8 cellular contexts compared by ENCODE assay signal in the genomic region with DNA sequence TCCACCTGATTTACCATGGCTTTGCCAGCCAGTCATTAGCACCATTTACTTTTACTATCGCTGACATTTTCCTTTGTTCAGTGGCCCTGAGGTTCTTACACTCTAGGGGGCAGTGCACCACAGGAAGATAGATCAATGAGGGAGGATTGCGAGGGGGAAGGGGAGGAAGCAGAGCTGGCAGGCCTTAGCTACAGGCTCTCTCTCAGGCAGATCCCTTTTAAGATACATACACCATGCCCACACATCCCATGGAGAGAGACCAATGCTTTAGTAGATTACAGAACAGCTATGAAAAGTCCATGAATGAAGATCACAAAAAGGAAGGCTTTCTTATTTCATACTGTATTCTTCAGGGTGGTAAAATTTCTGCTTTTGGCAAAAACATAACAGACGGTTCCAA. TPM values are rescaled to one million over a fixed set of nuclear protein-coding genes. Genes with fewer than 3 reads are reported as not detected.
DNase-seq lines count a peak whose midpoint lies in the region; ATAC-seq and TF ChIP-seq lines count a peak whose summit lies in the region.

No MANE protein-coding gene starts in this region.

- peaks cover 3 to 14% of the 10 kb centered on the region in 2 donors for H3K4me1 ChIP-seq in adrenal gland (replicated peaks in 1 of 2)
- H3K4me1 ChIP-seq in heart right ventricle = peaks cover 0 to 23% (median 17%) of the 10 kb centered on the region in 9 donors

- 31 to 42% (median 39%) methylated on average over 3 of the region's 3 CpGs for WGBS in adrenal gland, 4 donors
- WGBS in heart right ventricle, 2 donors = 43 to 53% methylated on average over 3 of the region's 3 CpGs

- H3K27ac ChIP-seq in adrenal gland = peak overlapping the region in 1 of 5 donors; percentile 11
- H3K27ac ChIP-seq in heart right ventricle = peak overlapping the region in 2 of 10 donors; percentile 17 to 22

- H3K27ac Mint-ChIP-seq in HFFc6 = no peak overlapping the region

- no peaks in the 10 kb centered on the region for H3K9me3 ChIP-seq in adrenal gland (replicated peaks in 1 of 3)
- no peaks in the 10 kb centered on the region for H3K9me3 ChIP-seq in heart right ventricle

- ATAC-seq in heart right ventricle = peak; percentile 56 to 85 (median 74)
- ATAC-seq in sciatic nerve = peak; percentile 77
- ATAC-seq in HG03439 (IDR thresholded peaks at IDR 0.05; ENCODE audit: unreplicated experiment) = no peak

- in situ Hi-C loops in SK-MEL-5 (cut with HindIII; ENCODE audit: low pct_unique_long_range_greater_than_20kb, low sequenced_read_pairs) = no loop called here

- no peaks in the 10 kb centered on the region for H3K9me3 Mint-ChIP-seq in HFFc6

- H3K27me3 ChIP-seq in adrenal gland (no peaks in the 10 kb centered on the region), heart right ventricle (no peaks in the 10 kb centered on the region)

- peaks cover 6% of the 10 kb centered on the region for H3K4me1 Mint-ChIP-seq in HFFc6 (ENCODE audit: low read depth)

- no peak for TF ChIP-seq POLR2A in adrenal gland (IDR thresholded peaks at IDR 0.05)

- H3K4me3 Mint-ChIP-seq in HFFc6 = no peak overlapping the region

- no peaks in the 10 kb centered on the region for H3K27me3 Mint-ChIP-seq in HFFc6 (ENCODE audit: insufficient read depth)

- TF ChIP-seq CTCF in GM12864 (IDR thresholded peaks at IDR 0.05; ENCODE audit: low read depth, low read length, missing control alignments) (peak; percentile 62), HFFc6 (IDR thresholded peaks at IDR 0.05) (peak; percentile 80), adrenal gland (IDR thresholded peaks at IDR 0.05) (peak; percentile 54 to 84 (median 73)), heart right ventricle (IDR thresholded peaks at IDR 0.05) (peak; percentile 29 to 76 (median 70))

- peak; percentile 22 for DNase-seq in GM12864 (ENCODE audit: low read depth)
- peak; percentile 47 for DNase-seq in HFFc6
- DNase-seq in MV-4-11 (lab: John Stamatoyannopoulos, UW) = peak; percentile 77
- DNase-seq in SK-MEL-5 (ENCODE audit: low read depth, low spot score) = peak; percentile 92
- peak; percentile 65 to 89 (median 77) for DNase-seq in adrenal gland
- peak in 1 of 2 donors; percentile 73 for DNase-seq in heart right ventricle
- DNase-seq in sciatic nerve (ENCODE audit: low spot score) = no peak

- no peaks in the 10 kb centered on the region; the same call in 1 of the 2 replicates for H3K36me3 Mint-ChIP-seq in HFFc6 (ENCODE audit: low read depth)

- H3K4me3 ChIP-seq in GM12864 (ENCODE audit: low read depth, low read length) (no peak overlapping the region), adrenal gland (no peak overlapping the region), heart right ventricle (no peak overlapping the region)

- H3K36me3 ChIP-seq in adrenal gland (replicated peaks in 1 of 2) (peaks cover 0 to 5% of the 10 kb centered on the region in 2 donors), heart right ventricle (peaks cover 0 to 83% (median 22%) of the 10 kb centered on the region in 9 donors)

- intact Hi-C loops in adrenal gland (cut with DNase I) (no loop called here), heart right ventricle (cut with DNase I) (loop anchor here in 7 of 10 donors (2.0 to 10.0 kb wide), 8 partner anchors 24 to 840 kb away; a partner anchor contains a TSS), sciatic nerve (cut with DNase I) (no loop called here)

RNA-seq across cellular contexts. Expression of a gene that starts 47.4 kb away (rescaled TPM):
- total RNA-seq in HFFc6 (2021; fragmentation: NEBNext Ultra II Directional; extraction: Animal tissue kit (Norgen Biotek cat#: 25700)) = 1 to 10 TPM; 3.4 to 3.8 (median 3.6) TPM
- 15.2 and 16.6 TPM in 2 replicates for total RNA-seq in SK-MEL-5 (2014; rRNA removed; shearing (Covaris generic))
- 10.5 and 14.2 TPM in 2 replicates for polyA plus RNA-seq in SK-MEL-5 (2015; cell fraction: cytosol; rRNA removed)
- 36.4 and 39.2 TPM in 2 replicates for polyA plus RNA-seq in SK-MEL-5 (2015; cell fraction: nucleus; rRNA removed)
- 10 to 100 TPM in 7 of 8 donors, 1 to 10 TPM in 1; 8.6 to 19.3 (median 14.7) TPM for total RNA-seq in adrenal gland
- polyA plus RNA-seq in adrenal gland = 1 to 10 TPM; 2.7 to 6.2 (median 3.6) TPM
- total RNA-seq in heart right ventricle = 10 to 100 TPM in 4 of 10 donors, 1 to 10 TPM in 6; 6.7 to 11.5 (median 9.3) TPM
- polyA plus RNA-seq in heart right ventricle = 1 to 10 TPM; 2.7 to 3.4 TPM
- 26.6 TPM for total RNA-seq in sciatic nerve

RNA-seq across cellular contexts. Expression of a gene that starts 53.6 kb away (rescaled TPM):
- not detected for total RNA-seq in HFFc6 (2021; fragmentation: NEBNext Ultra II Directional; extraction: Animal tissue kit (Norgen Biotek cat#: 25700))
- not detected in 2 replicates for total RNA-seq in SK-MEL-5 (2014; rRNA removed; shearing (Covaris generic))
- not detected in 2 replicates for polyA plus RNA-seq in SK-MEL-5 (2015; cell fraction: cytosol; rRNA removed)
- not detected in 2 replicates for polyA plus RNA-seq in SK-MEL-5 (2015; cell fraction: nucleus; rRNA removed)
- not detected for total RNA-seq in adrenal gland
- under 1 TPM in 2 of 3 donors, not detected in 1; 0.03 to 0.09 TPM for polyA plus RNA-seq in adrenal gland
- total RNA-seq in heart right ventricle = under 1 TPM in 1 of 10 donors, not detected in 9; 0.12 TPM
- polyA plus RNA-seq in heart right ventricle = not detected
- not detected for total RNA-seq in sciatic nerve

Comparison
In these comparisons a context has a peak if more than half of its experiments do, and no peak if none do; other contexts are left out.
1. intact Hi-C loops: an anchor here in heart right ventricle (2.0 to 10.0 kb wide); none called in adrenal gland and sciatic nerve.